14 cellular contexts compared by ENCODE assay signal in genomic region chr9:108083796-108084352, GRCh38.
DNase-seq lines count a peak whose midpoint lies in the region; ATAC-seq lines count a peak whose summit lies in the region.
"Had no signal": no experiment of that assay in that cellular context is flagged by ENCODE, and none has a peak within 500 bp of the region (broad histone marks: within the 10 kb centered on the region; RNA-seq: fewer than 3 reads in every experiment).

No MANE protein-coding gene starts in this region.

- H3K23ac ChIP-seq in trophoblast cell (ENCODE audit: low read length): no peak overlapping the region

- no peaks in the 10 kb centered on the region for H3K27me3 ChIP-seq in trophoblast cell (ENCODE audit: insufficient read depth, low read length)

- no peak overlapping the region for H3K4me3 ChIP-seq in trophoblast cell (ENCODE audit: low read depth, low read length)
- H3K4me3 ChIP-seq: HAP-1 had no signal

- H2AFZ ChIP-seq in trophoblast cell (ENCODE audit: insufficient read depth, low read length, poor library complexity): no peak overlapping the region

- H2BK120ac ChIP-seq in trophoblast cell (ENCODE audit: insufficient read depth, low read length, poor library complexity): no peak overlapping the region

- H2BK12ac ChIP-seq in trophoblast cell (ENCODE audit: low read length): no peak overlapping the region

- H3K4me1 ChIP-seq in trophoblast cell (ENCODE audit: control insufficient read depth in 1 of 2, insufficient read depth in 2 of 2, low read length in 2 of 2): no peaks in the 10 kb centered on the region
- H3K4me1 ChIP-seq: Caco-2, HAP-1 had no signal

- no peak overlapping the region for H3K18ac ChIP-seq in trophoblast cell (ENCODE audit: low read length)

- no peak overlapping the region for H2AK5ac ChIP-seq in trophoblast cell (ENCODE audit: low read length)

- H3K14ac ChIP-seq in trophoblast cell (ENCODE audit: low read length): no peak overlapping the region

- no peak overlapping the region for H3K4me2 ChIP-seq in trophoblast cell (ENCODE audit: low read length)

- no peaks in the 10 kb centered on the region for H3K79me1 ChIP-seq in trophoblast cell (ENCODE audit: low read length)

- H3K9me3 ChIP-seq in trophoblast cell (ENCODE audit: insufficient read depth, low read depth, low read length): no peaks in the 10 kb centered on the region
- H3K9me3 ChIP-seq: Caco-2, HAP-1 had no signal

- no peak for ATAC-seq in GM21515 (IDR thresholded peaks at IDR 0.05; ENCODE audit: unreplicated experiment)
- ATAC-seq: T-helper 17 cell had no signal

- DNase-seq in CD1c-positive myeloid dendritic cell (ENCODE audit: extremely low spot score): peak; percentile 71
- peak; percentile 91 for DNase-seq in MV-4-11 (lab: John Stamatoyannopoulos, UW)
- peak; percentile 11 for DNase-seq in RPMI8226
- peak; percentile 29 for DNase-seq in globus pallidus (ENCODE audit: low spot score)
- no peak for DNase-seq in T-helper 9 cell
- no peak for DNase-seq in DMS153 (lab: John Stamatoyannopoulos, UW)
- DNase-seq in trophoblast cell: no peak
- DNase-seq: Caco-2; CD4-positive, CD25-positive, alpha-beta regulatory T cell; NCI-H226; SHP77 treated with DMSO at 0.1 percent for 48 hours; T-helper 17 cell had no signal

- H3K36me3 ChIP-seq in trophoblast cell (ENCODE audit: control insufficient read depth in 1 of 2, insufficient read depth in 2 of 2, low read length in 2 of 2): no peaks in the 10 kb centered on the region
- H3K36me3 ChIP-seq: HAP-1 had no signal

- H4K8ac ChIP-seq in trophoblast cell (ENCODE audit: low read depth, low read length): no peak overlapping the region

- H4K12ac ChIP-seq in trophoblast cell (ENCODE audit: low read depth, low read length): no peak overlapping the region

- H4K91ac ChIP-seq in trophoblast cell (ENCODE audit: low read depth, low read length): no peak overlapping the region

- H2BK5ac ChIP-seq in trophoblast cell (ENCODE audit: low read depth, low read length, poor library complexity): no peak overlapping the region

- no CpG with 5 or more reads among the region's 3 CpGs for WGBS in trophoblast cell (ENCODE audit: extremely low coverage, insufficient coverage, insufficient read length)

- H3K4ac ChIP-seq in trophoblast cell (ENCODE audit: low read depth, low read length): no peak overlapping the region

- H3K79me2 ChIP-seq in trophoblast cell (ENCODE audit: control insufficient read depth, insufficient read depth, low read length, poor library complexity): no peaks in the 10 kb centered on the region

- no peak overlapping the region for H3K27ac ChIP-seq in trophoblast cell (ENCODE audit: low read depth, low read length)

- H3K9ac ChIP-seq in trophoblast cell (ENCODE audit: low read length): no peak overlapping the region

Comparison
In these comparisons a context has a peak if more than half of its experiments do, and no peak if none do; other contexts are left out.
1. DNase-seq: peak in CD1c-positive myeloid dendritic cell (single experiment), MV-4-11 (single experiment), RPMI8226 (single experiment) and globus pallidus (single experiment); none in T-helper 9 cell (single experiment), DMS153 (single experiment) and trophoblast cell (0 of 2).